9 cellular contexts compared by ENCODE assay signal in genomic region chr11:16632295-16633200, GRCh38.
DNase-seq lines count a peak whose midpoint lies in the region; ATAC-seq and TF ChIP-seq lines count a peak whose summit lies in the region.
"Had no signal": no experiment of that assay in that cellular context is flagged by ENCODE, and none has a peak within 500 bp of the region (broad histone marks: within the 10 kb centered on the region; RNA-seq: fewer than 3 reads in every experiment).

No MANE protein-coding gene starts in this region.

- H3K36me3 ChIP-seq in adipocyte (ENCODE audit: control insufficient read depth, insufficient read depth, low read length, severe bottlenecking) = no peaks in the 10 kb centered on the region

- H3K4me3 Mint-ChIP-seq in neural crest cell = no peak overlapping the region
- H3K4me3 Mint-ChIP-seq: activated CD8-positive, alpha-beta T cell treated with anti-CD3 and anti-CD28 coated beads for 36 hours had no signal

- no peaks in the 10 kb centered on the region for H3K9me3 ChIP-seq in adipocyte (ENCODE audit: control insufficient read depth, low read length)

- no peak overlapping the region for H3K27ac Mint-ChIP-seq in neural crest cell (ENCODE audit: unreplicated experiment)
- H3K27ac Mint-ChIP-seq: activated CD8-positive, alpha-beta T cell treated with anti-CD3 and anti-CD28 coated beads for 36 hours had no signal

- peaks cover 44% of the 10 kb centered on the region for H3K9me3 Mint-ChIP-seq in neural crest cell

- H3K27me3 Mint-ChIP-seq in neural crest cell (ENCODE audit: low read depth) = no peaks in the 10 kb centered on the region

- TF ChIP-seq CTCF in neural crest cell (conservative IDR thresholded peaks at IDR 0.05) = peak; percentile 55

- no peak overlapping the region for H3K4me3 ChIP-seq in adipocyte (ENCODE audit: low read length)

- peaks cover 20% of the 10 kb centered on the region for H3K4me1 Mint-ChIP-seq in neural crest cell

- no peaks in the 10 kb centered on the region for H3K4me1 ChIP-seq in adipocyte (ENCODE audit: control insufficient read depth, insufficient read depth, low read length)

- H3K36me3 Mint-ChIP-seq in neural crest cell (ENCODE audit: low read depth) = peaks cover 27% of the 10 kb centered on the region

- DNase-seq in HS-27A (ENCODE audit: low read depth) = peak; percentile 19
- peak; percentile 46 for DNase-seq in adipocyte (ENCODE audit: low read depth)
- DNase-seq in neural crest cell (ENCODE audit: low read depth, low spot score) = no peak
- no peak for DNase-seq in hepatic stellate cell (ENCODE audit: low spot score)
- DNase-seq in HK-2 (ENCODE audit: unreplicated experiment) = no peak
- DNase-seq in NOMO-1 (lab: John Stamatoyannopoulos, UW; ENCODE audit: unreplicated experiment in 2 of 2) = no peak
- DNase-seq: activated CD8-positive, alpha-beta T cell treated with anti-CD3 and anti-CD28 coated beads for 36 hours had no signal

- no peaks in the 10 kb centered on the region for H3K27me3 ChIP-seq in adipocyte (replicated peaks; ENCODE audit: control insufficient read depth, insufficient read depth, low read length)

- ATAC-seq in GM18519 (IDR thresholded peaks at IDR 0.05; ENCODE audit: low FRiP score, unreplicated experiment) (peak; percentile 56), HG03175 (IDR thresholded peaks at IDR 0.05; ENCODE audit: unreplicated experiment) (no peak)
- ATAC-seq: activated CD8-positive, alpha-beta T cell treated with anti-CD3 and anti-CD28 coated beads for 36 hours had no signal

- H3K9ac ChIP-seq in adipocyte (ENCODE audit: low read length) = no peak overlapping the region

Comparison
In these comparisons a context has a peak if more than half of its experiments do, and no peak if none do; other contexts are left out.
1. DNase-seq: peak in HS-27A (single experiment) and adipocyte (single experiment); none in neural crest cell (single experiment), hepatic stellate cell (single experiment), HK-2 (single experiment) and NOMO-1 (0 of 2).